ENCODE assay signal across 1 cellular context in the genomic region with DNA sequence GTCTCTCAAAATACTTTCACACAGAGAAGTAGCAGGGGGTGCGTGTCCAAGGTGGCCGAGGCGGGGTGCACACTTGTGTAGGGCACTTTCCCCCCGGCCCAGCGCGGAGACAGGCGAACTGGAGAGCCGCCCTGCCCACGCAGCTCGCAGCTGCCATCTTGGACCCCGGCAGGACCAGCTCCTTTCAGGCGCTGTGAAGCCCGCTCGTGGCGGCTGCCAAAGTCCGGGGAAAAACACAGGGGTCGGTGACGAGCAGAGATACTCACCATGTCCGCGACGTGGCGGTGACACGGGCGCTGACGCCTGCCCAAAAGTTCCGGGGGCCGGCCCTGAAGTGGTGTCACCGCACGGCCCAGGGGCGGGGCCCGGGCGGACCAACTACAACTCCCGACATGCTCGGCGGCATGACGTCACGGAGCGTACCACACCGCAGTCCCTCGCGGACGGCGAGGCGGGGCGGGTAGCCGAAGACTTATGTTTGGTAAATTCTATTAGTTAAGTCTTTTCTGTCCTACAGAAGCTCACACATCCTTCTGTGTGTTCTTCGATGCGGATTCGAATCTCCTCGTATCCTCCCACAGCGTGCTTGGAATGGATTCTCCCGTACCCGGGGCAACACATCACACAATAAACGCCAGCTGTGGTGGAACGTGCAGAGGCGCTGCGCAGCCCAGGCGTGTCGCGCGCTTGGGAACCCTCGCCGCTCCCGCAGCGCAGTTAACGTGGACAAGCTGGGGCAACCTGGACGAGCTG.
TF ChIP-seq lines count a peak whose summit lies in the region.

UFSP2 (minus strand) TSS at position 365 of the 753 bp plus-strand sequence; CDS start at position 269, 96 bp downstream.

TF ChIP-seq in K562, 482 proteins besides CTCF, POLR2A, EP300 and RAD21 (continued from another document and continues in another):
- TF ChIP-seq, protein P1, sequence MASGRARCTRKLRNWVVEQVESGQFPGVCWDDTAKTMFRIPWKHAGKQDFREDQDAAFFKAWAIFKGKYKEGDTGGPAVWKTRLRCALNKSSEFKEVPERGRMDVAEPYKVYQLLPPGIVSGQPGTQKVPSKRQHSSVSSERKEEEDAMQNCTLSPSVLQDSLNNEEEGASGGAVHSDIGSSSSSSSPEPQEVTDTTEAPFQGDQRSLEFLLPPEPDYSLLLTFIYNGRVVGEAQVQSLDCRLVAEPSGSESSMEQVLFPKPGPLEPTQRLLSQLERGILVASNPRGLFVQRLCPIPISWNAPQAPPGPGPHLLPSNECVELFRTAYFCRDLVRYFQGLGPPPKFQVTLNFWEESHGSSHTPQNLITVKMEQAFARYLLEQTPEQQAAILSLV (tag; IDR thresholded peaks at IDR 0.05) = no peak
- TF ChIP-seq HMBOX1 (IDR thresholded peaks at IDR 0.05) (no peak), RBFOX2 (IDR thresholded peaks at IDR 0.05; ENCODE audit: low read depth, low read length) (peak; percentile 81), MAZ (CRISPR knock-in tag; conservative IDR thresholded peaks at IDR 0.05 in 1 of 2, IDR thresholded peaks at IDR 0.05 in 1 of 2) (peak in 1 of 2 experiments; percentile 52), RAD51 (IDR thresholded peaks at IDR 0.05; ENCODE audit: borderline replicate concordance, low read depth) (no peak), ZNF3 (CRISPR knock-in tag; IDR thresholded peaks at IDR 0.05) (no peak), ETV1 (tag; conservative IDR thresholded peaks at IDR 0.05; ENCODE audit: low read depth) (no peak), ARID1B (IDR thresholded peaks at IDR 0.05) (no peak; the same call in 1 of the 2 replicates), MBD2 (IDR thresholded peaks at IDR 0.05; ENCODE audit: borderline replicate concordance, low read depth) (peak; percentile 99), KLF6 (CRISPR knock-in tag; IDR thresholded peaks at IDR 0.05; ENCODE audit: borderline replicate concordance) (peak; percentile 31; the same call in 1 of the 2 replicates), ZNF12 (CRISPR knock-in tag; IDR thresholded peaks at IDR 0.05) (no peak), NFATC3 (IDR thresholded peaks at IDR 0.05) (no peak), ZBTB17 (CRISPR knock-in tag; IDR thresholded peaks at IDR 0.05) (0 out of 2 replicates have a peak, but pooled peaks have one; percentile 38), ZFP30 (CRISPR knock-in tag; IDR thresholded peaks at IDR 0.05; ENCODE audit: borderline replicate concordance) (no peak), GTF2A2 (tag; IDR thresholded peaks at IDR 0.05) (no peak), MAFK (IDR thresholded peaks at IDR 0.05; ENCODE audit: low read length) (no peak; the same call in 1 of the 2 replicates), CREB3 (tag; conservative IDR thresholded peaks at IDR 0.05; ENCODE audit: low read depth) (peak; percentile 88; the same call in 1 of the 2 replicates), ZNF76 (CRISPR knock-in tag; IDR thresholded peaks at IDR 0.05; ENCODE audit: borderline replicate concordance) (0 out of 2 replicates have a peak, but pooled peaks have one; percentile 69), ZC3H8 (IDR thresholded peaks at IDR 0.05) (no peak), GATA2 (CRISPR knock-in tag; IDR thresholded peaks at IDR 0.05) (no peak), TEAD2 (tag; IDR thresholded peaks at IDR 0.05) (no peak), ZBTB49 (CRISPR knock-in tag; IDR thresholded peaks at IDR 0.05; ENCODE audit: borderline replicate concordance) (no peak), NFIX (CRISPR knock-in tag; IDR thresholded peaks at IDR 0.05; ENCODE audit: low read depth) (no peak), ZBTB8A (IDR thresholded peaks at IDR 0.05; ENCODE audit: partially characterized antibody) (no peak), CBFB (CRISPR knock-in tag; IDR thresholded peaks at IDR 0.05) (peak; percentile 67; the same call in 1 of the 2 replicates), ZNF512 (tag; IDR thresholded peaks at IDR 0.05) (no peak), NR2C2 (CRISPR knock-in tag; IDR thresholded peaks at IDR 0.05) (no peak), NR2C2 (tag; IDR thresholded peaks at IDR 0.05) (peak; percentile 38; the same call in 1 of the 2 replicates)
- TF ChIP-seq, protein P2, sequence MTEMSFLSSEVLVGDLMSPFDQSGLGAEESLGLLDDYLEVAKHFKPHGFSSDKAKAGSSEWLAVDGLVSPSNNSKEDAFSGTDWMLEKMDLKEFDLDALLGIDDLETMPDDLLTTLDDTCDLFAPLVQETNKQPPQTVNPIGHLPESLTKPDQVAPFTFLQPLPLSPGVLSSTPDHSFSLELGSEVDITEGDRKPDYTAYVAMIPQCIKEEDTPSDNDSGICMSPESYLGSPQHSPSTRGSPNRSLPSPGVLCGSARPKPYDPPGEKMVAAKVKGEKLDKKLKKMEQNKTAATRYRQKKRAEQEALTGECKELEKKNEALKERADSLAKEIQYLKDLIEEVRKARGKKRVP (CRISPR knock-in tag; IDR thresholded peaks at IDR 0.05) = no peak
- TF ChIP-seq, protein P3, sequence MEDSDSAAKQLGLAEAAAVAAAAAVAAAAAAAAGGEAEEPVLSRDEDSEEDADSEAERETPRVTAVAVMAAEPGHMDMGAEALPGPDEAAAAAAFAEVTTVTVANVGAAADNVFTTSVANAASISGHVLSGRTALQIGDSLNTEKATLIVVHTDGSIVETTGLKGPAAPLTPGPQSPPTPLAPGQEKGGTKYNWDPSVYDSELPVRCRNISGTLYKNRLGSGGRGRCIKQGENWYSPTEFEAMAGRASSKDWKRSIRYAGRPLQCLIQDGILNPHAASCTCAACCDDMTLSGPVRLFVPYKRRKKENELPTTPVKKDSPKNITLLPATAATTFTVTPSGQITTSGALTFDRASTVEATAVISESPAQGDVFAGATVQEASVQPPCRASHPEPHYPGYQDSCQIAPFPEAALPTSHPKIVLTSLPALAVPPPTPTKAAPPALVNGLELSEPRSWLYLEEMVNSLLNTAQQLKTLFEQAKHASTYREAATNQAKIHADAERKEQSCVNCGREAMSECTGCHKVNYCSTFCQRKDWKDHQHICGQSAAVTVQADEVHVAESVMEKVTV (CRISPR knock-in tag; IDR thresholded peaks at IDR 0.05) = no peak
- TF ChIP-seq, protein P4, sequence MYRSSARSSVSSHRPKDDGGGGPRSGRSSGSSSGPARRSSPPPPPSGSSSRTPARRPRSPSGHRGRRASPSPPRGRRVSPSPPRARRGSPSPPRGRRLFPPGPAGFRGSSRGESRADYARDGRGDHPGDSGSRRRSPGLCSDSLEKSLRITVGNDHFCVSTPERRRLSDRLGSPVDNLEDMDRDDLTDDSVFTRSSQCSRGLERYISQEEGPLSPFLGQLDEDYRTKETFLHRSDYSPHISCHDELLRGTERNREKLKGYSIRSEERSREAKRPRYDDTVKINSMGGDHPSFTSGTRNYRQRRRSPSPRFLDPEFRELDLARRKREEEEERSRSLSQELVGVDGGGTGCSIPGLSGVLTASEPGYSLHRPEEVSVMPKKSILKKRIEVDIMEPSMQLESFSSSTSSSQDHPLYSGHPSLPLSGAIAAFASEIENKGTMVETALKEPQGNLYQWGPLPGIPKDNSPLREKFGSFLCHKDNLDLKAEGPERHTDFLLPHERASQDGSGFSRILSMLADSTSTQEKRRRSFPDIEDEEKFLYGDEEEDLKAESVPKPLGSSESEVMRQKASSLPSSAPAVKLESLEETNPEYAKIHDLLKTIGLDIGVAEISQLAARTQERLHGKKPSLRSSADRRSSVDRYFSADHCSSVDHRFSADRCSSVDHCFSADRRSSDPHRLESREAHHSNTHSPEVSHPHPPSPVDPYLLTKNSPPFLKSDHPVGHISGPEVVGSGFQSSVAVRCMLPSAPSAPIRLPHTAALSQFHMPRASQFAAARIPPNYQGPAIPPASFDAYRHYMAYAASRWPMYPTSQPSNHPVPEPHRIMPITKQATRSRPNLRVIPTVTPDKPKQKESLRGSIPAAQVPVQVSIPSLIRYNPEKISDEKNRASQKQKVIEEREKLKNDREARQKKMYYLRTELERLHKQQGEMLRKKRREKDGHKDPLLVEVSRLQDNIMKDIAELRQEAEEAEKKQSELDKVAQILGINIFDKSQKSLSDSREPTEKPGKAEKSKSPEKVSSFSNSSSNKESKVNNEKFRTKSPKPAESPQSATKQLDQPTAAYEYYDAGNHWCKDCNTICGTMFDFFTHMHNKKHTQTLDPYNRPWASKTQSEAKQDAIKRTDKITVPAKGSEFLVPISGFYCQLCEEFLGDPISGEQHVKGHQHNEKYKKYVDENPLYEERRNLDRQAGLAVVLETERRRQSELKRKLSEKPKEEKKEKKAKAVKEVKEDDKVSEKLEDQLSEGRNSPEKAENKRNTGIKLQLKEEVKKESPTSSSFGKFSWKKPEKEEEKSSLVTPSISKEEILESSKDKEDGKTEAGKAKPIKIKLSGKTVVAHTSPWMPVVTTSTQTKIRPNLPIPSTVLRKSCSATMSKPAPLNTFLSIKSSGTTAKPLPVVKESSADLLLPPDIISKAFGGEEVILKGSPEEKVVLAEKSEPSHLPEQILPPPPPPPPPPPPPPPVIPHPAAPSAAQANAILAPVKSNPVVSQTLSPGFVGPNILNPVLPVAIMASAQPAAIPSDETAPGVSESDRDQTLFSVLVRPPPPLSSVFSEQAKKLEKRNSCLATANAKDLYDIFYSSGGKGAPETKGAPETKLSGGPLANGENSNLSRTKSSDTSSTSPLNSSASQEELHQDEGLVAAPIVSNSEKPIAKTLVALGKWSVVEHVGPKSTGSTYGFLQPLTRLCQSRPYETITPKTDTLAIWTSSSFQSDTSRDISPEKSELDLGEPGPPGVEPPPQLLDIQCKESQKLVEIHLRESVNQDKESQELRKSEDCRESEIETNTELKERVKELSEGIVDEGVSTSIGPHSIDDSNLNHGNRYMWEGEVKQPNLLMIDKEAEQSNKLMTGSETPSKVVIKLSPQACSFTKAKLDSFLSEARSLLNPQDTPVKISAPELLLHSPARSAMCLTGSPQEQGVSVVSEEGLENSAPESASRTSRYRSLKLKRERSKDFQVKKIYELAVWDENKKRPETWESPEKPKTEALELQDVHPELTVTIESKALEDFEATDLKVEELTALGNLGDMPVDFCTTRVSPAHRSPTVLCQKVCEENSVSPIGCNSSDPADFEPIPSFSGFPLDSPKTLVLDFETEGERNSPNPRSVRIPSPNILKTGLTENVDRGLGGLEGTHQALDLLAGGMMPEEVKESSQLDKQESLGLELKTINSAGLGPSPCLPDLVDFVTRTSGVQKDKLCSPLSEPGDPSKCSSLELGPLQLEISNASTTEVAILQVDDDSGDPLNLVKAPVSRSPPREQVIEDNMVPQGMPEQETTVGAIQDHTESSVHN (IDR thresholded peaks at IDR 0.05; ENCODE audit: borderline replicate concordance in 1 of 2, low read depth in 1 of 2) = peak in 1 of 2 experiments; percentile 60; a peak in 1 of 4 replicates
- TF ChIP-seq, protein P5, sequence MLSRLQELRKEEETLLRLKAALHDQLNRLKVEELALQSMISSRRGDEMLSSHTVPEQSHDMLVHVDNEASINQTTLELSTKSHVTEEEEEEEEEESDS (CRISPR knock-in tag; IDR thresholded peaks at IDR 0.05) = no peak
- TF ChIP-seq, protein P6, sequence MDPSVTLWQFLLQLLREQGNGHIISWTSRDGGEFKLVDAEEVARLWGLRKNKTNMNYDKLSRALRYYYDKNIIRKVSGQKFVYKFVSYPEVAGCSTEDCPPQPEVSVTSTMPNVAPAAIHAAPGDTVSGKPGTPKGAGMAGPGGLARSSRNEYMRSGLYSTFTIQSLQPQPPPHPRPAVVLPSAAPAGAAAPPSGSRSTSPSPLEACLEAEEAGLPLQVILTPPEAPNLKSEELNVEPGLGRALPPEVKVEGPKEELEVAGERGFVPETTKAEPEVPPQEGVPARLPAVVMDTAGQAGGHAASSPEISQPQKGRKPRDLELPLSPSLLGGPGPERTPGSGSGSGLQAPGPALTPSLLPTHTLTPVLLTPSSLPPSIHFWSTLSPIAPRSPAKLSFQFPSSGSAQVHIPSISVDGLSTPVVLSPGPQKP (CRISPR knock-in tag; IDR thresholded peaks at IDR 0.05) = no peak
